Comparison of ENCODE assay signal across 1 cellular context in genomic region chr19:12996542-12997094, GRCh38.
A peak's percentile ranks its signal among the peaks of the same experiment; 100 is the strongest.
TF ChIP-seq lines count a peak whose summit lies in the region.

No MANE protein-coding gene starts in this region.

TF ChIP-seq in HepG2, 621 proteins besides CTCF, POLR2A, EP300 and RAD21 (continued from another document and continues in another):
- no peak for TF ChIP-seq HNF1A (IDR thresholded peaks at IDR 0.05; ENCODE audit: low read depth)
- 0 out of 2 replicates have a peak, but pooled peaks have one; percentile 25 for TF ChIP-seq HNF1A (CRISPR knock-in tag; IDR thresholded peaks at IDR 0.05; ENCODE audit: borderline replicate concordance)
- no peak for TF ChIP-seq HOXA7 (CRISPR knock-in tag; IDR thresholded peaks at IDR 0.05)
- no peak for TF ChIP-seq RBM22 (optimal IDR thresholded peaks at IDR 0.05; ENCODE audit: low read length)
- 0 out of 2 replicates have a peak, but pooled peaks have one; percentile 49 for TF ChIP-seq ARID2 (CRISPR knock-in tag; IDR thresholded peaks at IDR 0.05; ENCODE audit: borderline replicate concordance)
- TF ChIP-seq KDM1A (CRISPR knock-in tag; IDR thresholded peaks at IDR 0.05), result no peak
- TF ChIP-seq RNF2 (conservative IDR thresholded peaks at IDR 0.05; ENCODE audit: low read depth), result no peak
- peak; percentile 58 for TF ChIP-seq GMEB1 (CRISPR knock-in tag; IDR thresholded peaks at IDR 0.05; ENCODE audit: borderline replicate concordance)
- TF ChIP-seq, protein P1, sequence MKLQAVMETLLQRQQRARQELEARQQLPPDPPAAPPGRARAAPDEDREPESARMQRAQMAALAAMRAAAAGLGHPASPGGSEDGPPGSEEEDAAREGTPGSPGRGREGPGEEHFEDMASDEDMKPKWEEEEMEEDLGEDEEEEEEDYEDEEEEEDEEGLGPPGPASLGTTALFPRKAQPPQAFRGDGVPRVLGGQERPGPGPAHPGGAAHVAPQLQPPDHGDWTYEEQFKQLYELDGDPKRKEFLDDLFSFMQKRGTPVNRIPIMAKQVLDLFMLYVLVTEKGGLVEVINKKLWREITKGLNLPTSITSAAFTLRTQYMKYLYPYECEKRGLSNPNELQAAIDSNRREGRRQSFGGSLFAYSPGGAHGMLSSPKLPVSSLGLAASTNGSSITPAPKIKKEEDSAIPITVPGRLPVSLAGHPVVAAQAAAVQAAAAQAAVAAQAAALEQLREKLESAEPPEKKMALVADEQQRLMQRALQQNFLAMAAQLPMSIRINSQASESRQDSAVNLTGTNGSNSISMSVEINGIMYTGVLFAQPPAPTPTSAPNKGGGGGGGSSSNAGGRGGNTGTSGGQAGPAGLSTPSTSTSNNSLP (IDR thresholded peaks at IDR 0.05; ENCODE audit: low read depth, low read length), result no peak
- 0 out of 2 replicates have a peak, but pooled peaks have one; percentile 17 for TF ChIP-seq SP5 (CRISPR knock-in tag; IDR thresholded peaks at IDR 0.05; ENCODE audit: borderline replicate concordance, low read depth)
- peak; percentile 74; the same call in 1 of the 2 replicates for TF ChIP-seq ZMYM2 (CRISPR knock-in tag; IDR thresholded peaks at IDR 0.05)
- 0 out of 2 replicates have a peak, but pooled peaks have one; percentile 58 for TF ChIP-seq AFF4 (CRISPR knock-in tag; IDR thresholded peaks at IDR 0.05)
- TF ChIP-seq BCLAF1 (IDR thresholded peaks at IDR 0.05), result no peak
- TF ChIP-seq HIC2 (CRISPR knock-in tag; IDR thresholded peaks at IDR 0.05; ENCODE audit: low read depth), result peak; percentile 20; the same call in 1 of the 2 replicates
- no peak for TF ChIP-seq SKI (IDR thresholded peaks at IDR 0.05; ENCODE audit: partially characterized antibody)
- TF ChIP-seq ZNF674 (CRISPR knock-in tag; IDR thresholded peaks at IDR 0.05; ENCODE audit: low read depth), result no peak
- TF ChIP-seq MAF1 (CRISPR knock-in tag; IDR thresholded peaks at IDR 0.05; ENCODE audit: borderline replicate concordance), result 0 out of 2 replicates have a peak, but pooled peaks have one; percentile 27
- TF ChIP-seq ZNF761 (CRISPR knock-in tag; conservative IDR thresholded peaks at IDR 0.05), result peak; percentile 92; the same call in 1 of the 2 replicates
- TF ChIP-seq, protein P2, sequence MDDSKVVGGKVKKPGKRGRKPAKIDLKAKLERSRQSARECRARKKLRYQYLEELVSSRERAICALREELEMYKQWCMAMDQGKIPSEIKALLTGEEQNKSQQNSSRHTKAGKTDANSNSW (CRISPR knock-in tag; IDR thresholded peaks at IDR 0.05; ENCODE audit: borderline replicate concordance), result no peak
- TF ChIP-seq PRPF4 (IDR thresholded peaks at IDR 0.05; ENCODE audit: low read depth, low read length, poor library complexity, severe bottlenecking), result no peak
- TF ChIP-seq ZNF431 (CRISPR knock-in tag; IDR thresholded peaks at IDR 0.05; ENCODE audit: borderline replicate concordance, low read depth), result no peak
- no peak for TF ChIP-seq HMGA1 (CRISPR knock-in tag; conservative IDR thresholded peaks at IDR 0.05)
- no peak for TF ChIP-seq FOXJ3 (CRISPR knock-in tag; IDR thresholded peaks at IDR 0.05; ENCODE audit: borderline replicate concordance)
- no peak for TF ChIP-seq TRIM24 (CRISPR knock-in tag; IDR thresholded peaks at IDR 0.05)
- TF ChIP-seq, protein P3, sequence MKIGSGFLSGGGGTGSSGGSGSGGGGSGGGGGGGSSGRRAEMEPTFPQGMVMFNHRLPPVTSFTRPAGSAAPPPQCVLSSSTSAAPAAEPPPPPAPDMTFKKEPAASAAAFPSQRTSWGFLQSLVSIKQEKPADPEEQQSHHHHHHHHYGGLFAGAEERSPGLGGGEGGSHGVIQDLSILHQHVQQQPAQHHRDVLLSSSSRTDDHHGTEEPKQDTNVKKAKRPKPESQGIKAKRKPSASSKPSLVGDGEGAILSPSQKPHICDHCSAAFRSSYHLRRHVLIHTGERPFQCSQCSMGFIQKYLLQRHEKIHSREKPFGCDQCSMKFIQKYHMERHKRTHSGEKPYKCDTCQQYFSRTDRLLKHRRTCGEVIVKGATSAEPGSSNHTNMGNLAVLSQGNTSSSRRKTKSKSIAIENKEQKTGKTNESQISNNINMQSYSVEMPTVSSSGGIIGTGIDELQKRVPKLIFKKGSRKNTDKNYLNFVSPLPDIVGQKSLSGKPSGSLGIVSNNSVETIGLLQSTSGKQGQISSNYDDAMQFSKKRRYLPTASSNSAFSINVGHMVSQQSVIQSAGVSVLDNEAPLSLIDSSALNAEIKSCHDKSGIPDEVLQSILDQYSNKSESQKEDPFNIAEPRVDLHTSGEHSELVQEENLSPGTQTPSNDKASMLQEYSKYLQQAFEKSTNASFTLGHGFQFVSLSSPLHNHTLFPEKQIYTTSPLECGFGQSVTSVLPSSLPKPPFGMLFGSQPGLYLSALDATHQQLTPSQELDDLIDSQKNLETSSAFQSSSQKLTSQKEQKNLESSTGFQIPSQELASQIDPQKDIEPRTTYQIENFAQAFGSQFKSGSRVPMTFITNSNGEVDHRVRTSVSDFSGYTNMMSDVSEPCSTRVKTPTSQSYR (CRISPR knock-in tag; IDR thresholded peaks at IDR 0.05; ENCODE audit: borderline replicate concordance), result no peak
- TF ChIP-seq, protein P4, sequence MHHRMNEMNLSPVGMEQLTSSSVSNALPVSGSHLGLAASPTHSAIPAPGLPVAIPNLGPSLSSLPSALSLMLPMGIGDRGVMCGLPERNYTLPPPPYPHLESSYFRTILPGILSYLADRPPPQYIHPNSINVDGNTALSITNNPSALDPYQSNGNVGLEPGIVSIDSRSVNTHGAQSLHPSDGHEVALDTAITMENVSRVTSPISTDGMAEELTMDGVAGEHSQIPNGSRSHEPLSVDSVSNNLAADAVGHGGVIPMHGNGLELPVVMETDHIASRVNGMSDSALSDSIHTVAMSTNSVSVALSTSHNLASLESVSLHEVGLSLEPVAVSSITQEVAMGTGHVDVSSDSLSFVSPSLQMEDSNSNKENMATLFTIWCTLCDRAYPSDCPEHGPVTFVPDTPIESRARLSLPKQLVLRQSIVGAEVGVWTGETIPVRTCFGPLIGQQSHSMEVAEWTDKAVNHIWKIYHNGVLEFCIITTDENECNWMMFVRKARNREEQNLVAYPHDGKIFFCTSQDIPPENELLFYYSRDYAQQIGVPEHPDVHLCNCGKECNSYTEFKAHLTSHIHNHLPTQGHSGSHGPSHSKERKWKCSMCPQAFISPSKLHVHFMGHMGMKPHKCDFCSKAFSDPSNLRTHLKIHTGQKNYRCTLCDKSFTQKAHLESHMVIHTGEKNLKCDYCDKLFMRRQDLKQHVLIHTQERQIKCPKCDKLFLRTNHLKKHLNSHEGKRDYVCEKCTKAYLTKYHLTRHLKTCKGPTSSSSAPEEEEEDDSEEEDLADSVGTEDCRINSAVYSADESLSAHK (CRISPR knock-in tag; IDR thresholded peaks at IDR 0.05; ENCODE audit: borderline replicate concordance), result no peak
- TF ChIP-seq ATRX (CRISPR knock-in tag; IDR thresholded peaks at IDR 0.05; ENCODE audit: borderline replicate concordance), result no peak
- peak; percentile 30; the same call in 1 of the 2 replicates for TF ChIP-seq ZBTB46 (CRISPR knock-in tag; IDR thresholded peaks at IDR 0.05; ENCODE audit: borderline replicate concordance)
